In the genomic region with DNA sequence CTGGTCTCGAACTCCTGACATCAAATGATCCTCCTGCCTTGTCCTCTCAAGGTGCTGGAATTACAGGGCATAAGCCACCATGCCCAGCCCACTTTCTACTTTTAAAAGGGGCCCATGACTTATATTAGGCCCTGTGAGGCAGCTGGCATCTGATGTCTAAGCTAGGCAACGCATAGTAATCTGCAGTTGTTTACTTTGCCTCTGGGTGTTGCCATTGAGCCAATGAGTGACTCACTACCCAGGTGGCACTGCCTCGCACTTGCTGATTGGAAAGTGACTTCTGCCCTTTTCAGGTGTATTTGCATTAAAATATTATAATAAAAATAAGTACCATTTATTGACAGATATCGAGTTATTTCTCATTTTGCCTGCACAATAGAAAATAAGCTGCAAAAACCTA, we compare ENCODE assay signal across 9 cellular contexts.
A peak's percentile ranks its signal among the peaks of the same experiment; 100 is the strongest.
DNase-seq lines count a peak whose midpoint lies in the region; ATAC-seq and TF ChIP-seq lines count a peak whose summit lies in the region.
"Had no signal": no experiment of that assay in that cellular context is flagged by ENCODE, and none has a peak within 500 bp of the region (broad histone marks: within the 10 kb centered on the region; RNA-seq: fewer than 3 reads in every experiment).

No MANE protein-coding gene starts in this region.

- H3K4me1 Mint-ChIP-seq in activated CD4-positive, alpha-beta memory T cell treated with anti-CD3 and anti-CD28 coated beads for 36 hours (ENCODE audit: low read depth) = peaks cover 9% of the 10 kb centered on the region
- H3K4me1 Mint-ChIP-seq in neural crest cell = peaks cover 7% of the 10 kb centered on the region

- H3K4me3 Mint-ChIP-seq in activated CD4-positive, alpha-beta memory T cell treated with anti-CD3 and anti-CD28 coated beads for 36 hours = no peak overlapping the region
- no peak overlapping the region for H3K4me3 Mint-ChIP-seq in neural crest cell
- H3K4me3 Mint-ChIP-seq: central memory CD8-positive, alpha-beta T cell had no signal

- no peaks in the 10 kb centered on the region for H3K27me3 Mint-ChIP-seq in activated CD4-positive, alpha-beta memory T cell treated with anti-CD3 and anti-CD28 coated beads for 36 hours
- H3K27me3 Mint-ChIP-seq in neural crest cell (ENCODE audit: low read depth) = peaks cover 3% of the 10 kb centered on the region
- H3K27me3 Mint-ChIP-seq: central memory CD8-positive, alpha-beta T cell had no signal

- DNase-seq in AG08395 (ENCODE audit: low spot score) (peak; percentile 48), neural crest cell (ENCODE audit: low read depth, low spot score) (no peak), left cardiac atrium (no peak)
- DNase-seq in Jurkat, Clone E6-1 (ENCODE audit: low read depth, low spot score) = peak; percentile 58
- peak; percentile 37 for DNase-seq in activated CD4-positive, alpha-beta memory T cell treated with anti-CD3 and anti-CD28 coated beads for 36 hours

- H3K9me3 Mint-ChIP-seq in activated CD4-positive, alpha-beta memory T cell treated with anti-CD3 and anti-CD28 coated beads for 36 hours = no peaks in the 10 kb centered on the region
- H3K9me3 Mint-ChIP-seq in neural crest cell = peaks cover 2% of the 10 kb centered on the region
- H3K9me3 Mint-ChIP-seq: central memory CD8-positive, alpha-beta T cell had no signal

- no peak overlapping the region for H3K4me3 ChIP-seq in Jurkat, Clone E6-1 (ENCODE audit: low read length)

- intact Hi-C loops in activated CD4-positive, alpha-beta memory T cell treated with anti-CD3 and anti-CD28 coated beads for 36 hours (cut with micrococcal nuclease) = no loop called here
- intact Hi-C loops in left cardiac atrium (cut with DNase I) = no loop called here

- TF ChIP-seq CTCF in GM12873 (IDR thresholded peaks at IDR 0.05; ENCODE audit: insufficient read depth, low read depth, low read length, missing control alignments) (peak; percentile 58), neural crest cell (conservative IDR thresholded peaks at IDR 0.05) (peak; percentile 29)

- no peak overlapping the region for H3K27ac Mint-ChIP-seq in activated CD4-positive, alpha-beta memory T cell treated with anti-CD3 and anti-CD28 coated beads for 36 hours
- H3K27ac Mint-ChIP-seq in neural crest cell (ENCODE audit: unreplicated experiment) = no peak overlapping the region

- no peaks in the 10 kb centered on the region for H3K36me3 Mint-ChIP-seq in activated CD4-positive, alpha-beta memory T cell treated with anti-CD3 and anti-CD28 coated beads for 36 hours
- H3K36me3 Mint-ChIP-seq in neural crest cell (ENCODE audit: low read depth) = no peaks in the 10 kb centered on the region

- ATAC-seq in HG03457 (IDR thresholded peaks at IDR 0.05; ENCODE audit: unreplicated experiment) (no peak), HG03280 (IDR thresholded peaks at IDR 0.05; ENCODE audit: unreplicated experiment) (no peak), left cardiac atrium (no peak)

- POLR2A ChIA-PET in activated CD4-positive, alpha-beta memory T cell treated with anti-CD3 and anti-CD28 coated beads for 36 hours (lab: Charles Lee) = no interaction called here

- CTCF ChIA-PET in activated CD4-positive, alpha-beta memory T cell treated with anti-CD3 and anti-CD28 coated beads for 36 hours (lab: Charles Lee) = interaction anchor here (0.6 to 1.6 kb wide), 5 partner anchors 15 to 254 kb away, joined by 3 to 6 read pairs (median 4); no protein-coding TSS in a partner anchor

Comparison
In these comparisons a context has a peak if more than half of its experiments do, and no peak if none do; other contexts are left out.
1. DNase-seq: peak in AG08395 (single experiment), Jurkat, Clone E6-1 (single experiment) and activated CD4-positive, alpha-beta memory T cell treated with anti-CD3 and anti-CD28 coated beads for 36 hours (single experiment); none in neural crest cell (single experiment) and left cardiac atrium (single experiment).